Comparison of ENCODE assay signal across 23 cellular contexts in the genomic region with DNA sequence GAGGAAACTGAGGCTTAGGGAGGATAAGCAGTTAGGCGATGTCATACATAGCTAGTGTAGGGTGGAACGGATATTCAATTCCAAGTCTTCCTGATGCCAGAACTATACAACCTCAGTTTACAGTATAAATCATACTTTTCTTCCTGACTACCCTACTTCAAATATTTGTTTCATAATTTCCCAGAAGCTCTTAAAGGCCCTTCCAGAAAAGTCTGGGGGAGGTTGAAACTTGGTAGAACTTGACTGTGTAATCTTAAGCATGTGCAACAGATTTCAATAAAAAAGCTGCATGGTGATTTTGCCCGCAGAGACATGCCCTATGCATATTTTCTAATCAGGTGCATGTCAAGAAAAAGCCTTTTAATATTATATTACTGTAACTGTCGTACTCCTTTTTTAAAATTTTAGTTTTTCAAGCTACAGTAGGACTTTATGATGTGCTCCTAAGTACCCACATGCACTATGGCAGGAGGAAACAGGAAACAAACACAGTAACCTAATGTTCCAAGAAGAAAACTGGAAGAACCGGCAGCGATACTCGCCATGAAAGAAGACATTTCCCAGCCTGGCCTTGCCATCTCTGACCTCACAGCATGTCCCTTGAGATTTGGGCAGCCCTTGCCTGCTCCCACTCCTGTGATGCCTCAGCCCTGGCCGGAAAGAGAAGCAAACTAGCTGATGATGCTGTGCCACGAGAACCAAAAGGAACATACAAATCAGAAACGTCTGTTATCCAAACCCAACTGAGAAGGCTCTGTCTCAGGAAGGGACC.
DNase-seq lines count a peak whose midpoint lies in the region; ATAC-seq, FAIRE-seq and TF ChIP-seq lines count a peak whose summit lies in the region.
"Had no signal": no experiment of that assay in that cellular context is flagged by ENCODE, and none has a peak within 500 bp of the region (broad histone marks: within the 10 kb centered on the region; RNA-seq: fewer than 3 reads in every experiment).

No MANE protein-coding gene starts in this region.

- POLR2A ChIA-PET in RWPE1 (lab: Yijun Ruan, JAX; ENCODE audit: low non-redundant PET) = no interaction called here

- CTCF ChIA-PET in RWPE1 (lab: Yijun Ruan, JAX) = interaction anchor here (0.7 to 1.0 kb wide), 2 partner anchors 10 to 17 kb away, joined by 3 to 4 read pairs; no protein-coding TSS in a partner anchor

- H3K4me1 Mint-ChIP-seq in neural crest cell = peaks cover 48% of the 10 kb centered on the region
- H3K4me1 Mint-ChIP-seq: activated CD4-positive, alpha-beta T cell treated with anti-CD3 and anti-CD28 coated beads, Interleukin-2, amount 10 ng/mL, durations not matched to agents 24 days and 14 days; naive B cell had no signal

- H3K27ac ChIP-seq in RWPE1 (peak overlapping the region; percentile 76), esophagus squamous epithelium (peak overlapping the region; percentile 49 to 72 (median 60))
- H3K27ac ChIP-seq: coronary artery, parathyroid adenoma, testis had no signal

- H3K4me3 Mint-ChIP-seq in neural crest cell = no peak overlapping the region
- H3K4me3 Mint-ChIP-seq: activated CD4-positive, alpha-beta T cell treated with anti-CD3 and anti-CD28 coated beads, Interleukin-2, amount 10 ng/mL, durations not matched to agents 24 days and 14 days; CD8-positive, alpha-beta T cell; naive B cell had no signal

- no peaks in the 10 kb centered on the region for H3K27me3 ChIP-seq in esophagus squamous epithelium
- H3K27me3 ChIP-seq: testis had no signal

- no peak for TF ChIP-seq POLR2A in esophagus squamous epithelium (IDR thresholded peaks at IDR 0.05)

- peaks cover 0 to 54% (median 16%) of the 10 kb centered on the region in 3 donors for H3K4me1 ChIP-seq in esophagus squamous epithelium
- H3K4me1 ChIP-seq: parathyroid adenoma had no signal

- peaks cover 5% of the 10 kb centered on the region for H3K36me3 Mint-ChIP-seq in neural crest cell (ENCODE audit: low read depth)
- H3K36me3 Mint-ChIP-seq: CD8-positive, alpha-beta T cell; naive B cell had no signal

- H3K9me3 ChIP-seq in esophagus squamous epithelium = no peaks in the 10 kb centered on the region
- H3K9me3 ChIP-seq: testis had no signal

- intact Hi-C loops in esophagus squamous epithelium (cut with DNase I) = no loop called here

- H3K4me3 ChIP-seq in esophagus squamous epithelium = no peak overlapping the region
- H3K4me3 ChIP-seq: coronary artery, testis had no signal

- DNase-seq in GM18507 (ENCODE audit: extremely low spot score, insufficient read length, low read depth) (no peak), RWPE1 (ENCODE audit: low spot score) (no peak), esophagus squamous epithelium (lab: John Stamatoyannopoulos, UW) (no peak), neural crest cell (ENCODE audit: low read depth, low spot score) (no peak), dedifferentiated amniotic fluid mesenchymal stem cell (ENCODE audit: extremely low spot score) (no peak), HCEC 1CT (no peak)
- DNase-seq: activated CD4-positive, alpha-beta T cell treated with anti-CD3 and anti-CD28 coated beads, Interleukin-2, amount 10 ng/mL, durations not matched to agents 24 days and 14 days; CD8-positive, alpha-beta T cell; DMS79; foreskin melanocyte; hippocampal formation; naive B cell; NCI-H1417 treated with DMSO at 0.1 percent for 48 hours; NCI-H748 treated with DMSO at 0.1 percent for 48 hours; PC-3; T-helper 1 cell; testis had no signal

- peaks cover 2% of the 10 kb centered on the region for H3K9me3 Mint-ChIP-seq in neural crest cell
- H3K9me3 Mint-ChIP-seq: activated CD4-positive, alpha-beta T cell treated with anti-CD3 and anti-CD28 coated beads, Interleukin-2, amount 10 ng/mL, durations not matched to agents 24 days and 14 days; activated T-helper 2 cell treated with anti-CD3 and anti-CD28 coated beads, Interferon-gamma antibody, Interleukin-2, Interleukin-4, amounts not matched to agents 10 μg/mL and 5 μg/mL and 100 μg/mL, durations not matched to agents 14 hours and 24 hours and 36 hours; CD8-positive, alpha-beta T cell had no signal

- 44 to 51% methylated on average over 10 of the region's 10 CpGs for WGBS in esophagus squamous epithelium, 2 donors

- H3K27me3 Mint-ChIP-seq in neural crest cell (ENCODE audit: low read depth) = no peaks in the 10 kb centered on the region
- H3K27me3 Mint-ChIP-seq: naive B cell had no signal

- no peaks in the 10 kb centered on the region for H3K36me3 ChIP-seq in esophagus squamous epithelium

- no peak for TF ChIP-seq CTCF in RWPE1 (conservative IDR thresholded peaks at IDR 0.05; ENCODE audit: low read depth)
- TF ChIP-seq CTCF in esophagus squamous epithelium (IDR thresholded peaks at IDR 0.05) = no peak
- no peak for TF ChIP-seq CTCF in neural crest cell (conservative IDR thresholded peaks at IDR 0.05)

- peak; percentile 31 for FAIRE-seq in GM18507 (lab: Jason Lieb, UNC)

- peak overlapping the region; percentile 81 for H3K27ac Mint-ChIP-seq in neural crest cell (ENCODE audit: unreplicated experiment)
- H3K27ac Mint-ChIP-seq: activated CD4-positive, alpha-beta T cell treated with anti-CD3 and anti-CD28 coated beads, Interleukin-2, amount 10 ng/mL, durations not matched to agents 24 days and 14 days; activated T-helper 2 cell treated with anti-CD3 and anti-CD28 coated beads, Interferon-gamma antibody, Interleukin-2, Interleukin-4, amounts not matched to agents 10 μg/mL and 5 μg/mL and 100 μg/mL, durations not matched to agents 14 hours and 24 hours and 36 hours; CD8-positive, alpha-beta T cell; naive B cell had no signal

- ATAC-seq in HG03135 (IDR thresholded peaks at IDR 0.05; ENCODE audit: unreplicated experiment) (no peak), HG03432 (IDR thresholded peaks at IDR 0.05; ENCODE audit: unreplicated experiment) (no peak)
- ATAC-seq: CD8-positive, alpha-beta T cell; PC-3; sciatic nerve had no signal
